ENCODE assay signal across 26 cellular contexts in genomic region chr6:123812621-123813020, GRCh38. TPM values are rescaled to one million over a fixed set of nuclear protein-coding genes. Genes with fewer than 3 reads are reported as not detected.
"Had no signal": no experiment of that assay in that cellular context is flagged by ENCODE, and none has a peak within 500 bp of the region (broad histone marks: within the 10 kb centered on the region; RNA-seq: fewer than 3 reads in every experiment).

No MANE protein-coding gene starts in this region.

- H3K4me1 Mint-ChIP-seq: activated CD4-positive, alpha-beta T cell treated with anti-CD3 and anti-CD28 coated beads, Interleukin-2, amount 10 ng/mL, durations not matched to agents 7 days and 5 days; activated naive CD8-positive, alpha-beta T cell treated with anti-CD3 and anti-CD28 coated beads, Interleukin-2, amount 50 U/mL, for 24 hours; memory B cell had no signal

- H3K27me3 Mint-ChIP-seq: memory B cell had no signal

- H3K27me3 ChIP-seq: ovary, right atrium auricular region, tibial nerve had no signal

- H3K4me3 Mint-ChIP-seq: activated CD4-positive, alpha-beta T cell treated with anti-CD3 and anti-CD28 coated beads, Interleukin-2, amount 10 ng/mL, durations not matched to agents 7 days and 5 days; activated CD8-positive, alpha-beta T cell treated with anti-CD3 and anti-CD28 coated beads, Interleukin-2, amount 10 ng/mL, durations not matched to agents 7 days and 5 days; activated naive CD8-positive, alpha-beta T cell treated with anti-CD3 and anti-CD28 coated beads, Interleukin-2, amount 50 U/mL, for 24 hours; activated T-helper 1 cell treated with anti-CD3 and anti-CD28 coated beads, Interleukin-12 subunit alpha, Interleukin-12 subunit beta, Interleukin-2, Interleukin-4 antibody, amounts not matched to agents 30 ng/mL and 10 ng/mL and 1 ng/mL, durations not matched to agents 14 hours and 24 hours and 36 hours; brain; memory B cell; nephron had no signal

- DNase-seq: activated CD4-positive, alpha-beta T cell treated with anti-CD3 and anti-CD28 coated beads, Interleukin-2, amount 10 ng/mL, durations not matched to agents 7 days and 5 days; activated CD8-positive, alpha-beta T cell treated with anti-CD3 and anti-CD28 coated beads, Interleukin-2, amount 10 ng/mL, durations not matched to agents 7 days and 5 days; activated gamma-delta T cell; activated naive CD4-positive, alpha-beta T cell treated with anti-CD3 and anti-CD28 coated beads, Interleukin-2, amount 50 U/mL, for 16 hours; activated naive CD8-positive, alpha-beta T cell treated with anti-CD3 and anti-CD28 coated beads, Interleukin-2, amount 50 U/mL, for 24 hours; dermis blood vessel endothelial cell; effector memory CD4-positive, alpha-beta T cell; foreskin keratinocyte; glutamatergic neuron; left cardiac atrium; ovary; psoas muscle; stimulated activated CD4-positive, alpha-beta T cell treated with anti-CD3 and anti-CD28 coated beads, Interleukin-4, amount 100 ng/mL, for 24 hours; stimulated activated naive CD4-positive, alpha-beta T cell treated with Interleukin-2 at 50 U/mL for 16 hours had no signal

- H3K36me3 Mint-ChIP-seq: brain, memory B cell had no signal

- H3K27ac ChIP-seq: foreskin keratinocyte, neutrophil, ovary, psoas muscle, right atrium auricular region, VCaP had no signal

- H3K27ac Mint-ChIP-seq: activated CD4-positive, alpha-beta T cell treated with anti-CD3 and anti-CD28 coated beads, Interleukin-2, amount 10 ng/mL, durations not matched to agents 7 days and 5 days; activated CD8-positive, alpha-beta T cell treated with anti-CD3 and anti-CD28 coated beads, Interleukin-2, amount 10 ng/mL, durations not matched to agents 7 days and 5 days; activated naive CD8-positive, alpha-beta T cell treated with anti-CD3 and anti-CD28 coated beads, Interleukin-2, amount 50 U/mL, for 24 hours; activated T-helper 1 cell treated with anti-CD3 and anti-CD28 coated beads, Interleukin-12 subunit alpha, Interleukin-12 subunit beta, Interleukin-2, Interleukin-4 antibody, amounts not matched to agents 30 ng/mL and 10 ng/mL and 1 ng/mL, durations not matched to agents 14 hours and 24 hours and 36 hours; brain; memory B cell; nephron had no signal

- H3K9me3 ChIP-seq: neutrophil, ovary, psoas muscle, right atrium auricular region, tibial nerve had no signal

- ATAC-seq: activated CD4-positive, CD25-positive, alpha-beta regulatory T cell treated with anti-CD3 and anti-CD28 coated beads, Interleukin-2, amount 50 U/mL, for 24 hours; activated CD8-positive, alpha-beta T cell treated with anti-CD3 and anti-CD28 coated beads, Interleukin-2, amount 10 ng/mL, durations not matched to agents 7 days and 5 days; activated naive CD8-positive, alpha-beta T cell treated with anti-CD3 and anti-CD28 coated beads, Interleukin-2, amount 50 U/mL, for 24 hours; foreskin keratinocyte; left cardiac atrium; psoas muscle had no signal

- H3K9me3 Mint-ChIP-seq: activated CD4-positive, alpha-beta T cell treated with anti-CD3 and anti-CD28 coated beads, Interleukin-2, amount 10 ng/mL, durations not matched to agents 7 days and 5 days; activated naive CD8-positive, alpha-beta T cell treated with anti-CD3 and anti-CD28 coated beads, Interleukin-2, amount 50 U/mL, for 24 hours; activated T-helper 1 cell treated with anti-CD3 and anti-CD28 coated beads, Interleukin-12 subunit alpha, Interleukin-12 subunit beta, Interleukin-2, Interleukin-4 antibody, amounts not matched to agents 30 ng/mL and 10 ng/mL and 1 ng/mL, durations not matched to agents 14 hours and 24 hours and 36 hours; brain; nephron had no signal

- H3K36me3 ChIP-seq: neutrophil, ovary, right atrium auricular region, tibial nerve had no signal

- H3K4me1 ChIP-seq: foreskin keratinocyte, psoas muscle, right atrium auricular region had no signal

- H3K4me3 ChIP-seq: ovary, psoas muscle, right atrium auricular region had no signal

RNA-seq across cellular contexts. Expression of gene NKAIN2, which starts 9.0 kb away (rescaled TPM):
- total RNA-seq: activated CD4-positive, alpha-beta T cell treated with anti-CD3 and anti-CD28 coated beads, Interleukin-2, amount 10 ng/mL, durations not matched to agents 7 days and 5 days; activated CD8-positive, alpha-beta T cell treated with anti-CD3 and anti-CD28 coated beads, Interleukin-2, amount 10 ng/mL, durations not matched to agents 7 days and 5 days; activated T-helper 1 cell treated with anti-CD3 and anti-CD28 coated beads, Interleukin-12 subunit alpha, Interleukin-12 subunit beta, Interleukin-2, Interleukin-4 antibody, amounts not matched to agents 30 ng/mL and 10 ng/mL and 1 ng/mL, durations not matched to agents 14 hours and 24 hours and 36 hours; dermis blood vessel endothelial cell; foreskin keratinocyte; mononuclear cell; subcutaneous adipose tissue; T-helper 2 cell treated with Interferon-gamma antibody and Interleukin-4, amounts not matched to agents 100 ng/mL and 5 ng/mL, for 36 hours had no signal
- polyA plus RNA-seq: foreskin keratinocyte had no signal
